ENCODE assay signal across 15 cellular contexts in the genomic region with DNA sequence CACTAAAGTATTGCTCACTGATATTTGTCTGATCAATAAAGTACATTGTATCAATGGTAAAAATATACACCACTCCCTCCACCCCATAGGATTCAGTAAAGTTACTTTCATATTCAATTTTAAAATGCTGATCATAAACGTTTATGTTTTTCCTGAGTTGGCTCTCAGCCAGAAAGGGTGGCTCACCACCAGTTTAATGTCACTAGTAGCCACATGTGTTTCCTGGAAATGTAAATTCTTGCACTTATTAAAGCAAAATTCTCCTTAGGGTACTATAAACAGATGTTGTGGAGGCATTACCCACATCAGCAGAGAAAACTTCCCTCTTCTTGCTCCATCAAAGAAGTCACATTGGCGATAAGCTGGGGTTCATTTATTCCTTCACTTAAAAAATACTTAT.
DNase-seq lines count a peak whose midpoint lies in the region; ATAC-seq and TF ChIP-seq lines count a peak whose summit lies in the region.
"Had no signal": no experiment of that assay in that cellular context is flagged by ENCODE, and none has a peak within 500 bp of the region (broad histone marks: within the 10 kb centered on the region; RNA-seq: fewer than 3 reads in every experiment).

No MANE protein-coding gene starts in this region.

- H3K4me2 ChIP-seq in MM.1S (ENCODE audit: low read depth, low read length), result no peak overlapping the region
- H3K4me2 ChIP-seq: A549 had no signal

- TF ChIP-seq CTCF in MM.1S (IDR thresholded peaks at IDR 0.05; ENCODE audit: low read length) (no peak), gastrocnemius medialis (IDR thresholded peaks at IDR 0.05 in 4 of 5, conservative IDR thresholded peaks at IDR 0.05 in 1 of 5) (no peak), endothelial cell (IDR thresholded peaks at IDR 0.05; ENCODE audit: unreplicated experiment) (no peak)

- H3K9me3 ChIP-seq in MM.1S (replicated peaks; ENCODE audit: insufficient read depth, low read length), result no peaks in the 10 kb centered on the region
- H3K9me3 ChIP-seq in gastrocnemius medialis, result no peaks in the 10 kb centered on the region
- H3K9me3 ChIP-seq: A549 had no signal

- TF ChIP-seq POLR2A in gastrocnemius medialis (IDR thresholded peaks at IDR 0.05), result no peak

- in situ Hi-C loops in gastrocnemius medialis (cut with MboI; ENCODE audit: low sequenced_read_pairs in 4 of 4), result no loop called here

- no peak overlapping the region for H2AFZ ChIP-seq in MM.1S (ENCODE audit: low read length)

- H3K27me3 ChIP-seq in MM.1S (replicated peaks; ENCODE audit: insufficient read depth, low read length), result no peaks in the 10 kb centered on the region
- H3K27me3 ChIP-seq in gastrocnemius medialis, result no peaks in the 10 kb centered on the region

- H3K9ac ChIP-seq in MM.1S (ENCODE audit: low read length), result no peak overlapping the region

- H3K4me3 ChIP-seq in MM.1S (ENCODE audit: low read length), result no peak overlapping the region
- H3K4me3 ChIP-seq in gastrocnemius medialis, result no peak overlapping the region
- H3K4me3 ChIP-seq: A549 had no signal

- DNase-seq in HT-29 (ENCODE audit: low spot score) (peak; percentile 7), MM.1S (peak; percentile 27), RPMI8226 (peak; percentile 68), dermis blood vessel endothelial cell (peak; percentile 3), gastrocnemius medialis (no peak), HPDE6-E6E7 (ENCODE audit: extremely low spot score) (no peak), endothelial cell (ENCODE audit: low spot score) (no peak)
- DNase-seq: CD8-positive, alpha-beta memory T cell; DMS79; EL; GOT3; H9; KG1 had no signal

- peaks cover 3% of the 10 kb centered on the region for H3K27me3 Mint-ChIP-seq in endothelial cell (ENCODE audit: unreplicated experiment)

- H3K4me1 Mint-ChIP-seq in endothelial cell (ENCODE audit: unreplicated experiment), result peaks cover 13% of the 10 kb centered on the region
- H3K4me1 Mint-ChIP-seq: CD8-positive, alpha-beta memory T cell had no signal

- H3F3A ChIP-seq in MM.1S (ENCODE audit: insufficient read depth, low read length), result no peaks in the 10 kb centered on the region

- H3K36me3 ChIP-seq in MM.1S (replicated peaks; ENCODE audit: insufficient read depth, low read length) (no peaks in the 10 kb centered on the region), gastrocnemius medialis (no peaks in the 10 kb centered on the region)

- H3K4me3 Mint-ChIP-seq in endothelial cell (ENCODE audit: unreplicated experiment), result no peak overlapping the region
- H3K4me3 Mint-ChIP-seq: CD14-positive monocyte; CD8-positive, alpha-beta memory T cell; H9 had no signal

- H3K79me2 ChIP-seq in MM.1S (ENCODE audit: low read length), result no peaks in the 10 kb centered on the region

- H3K27ac Mint-ChIP-seq in endothelial cell (ENCODE audit: unreplicated experiment), result no peak overlapping the region
- H3K27ac Mint-ChIP-seq: CD14-positive monocyte; CD8-positive, alpha-beta memory T cell; H9 had no signal

- no peaks in the 10 kb centered on the region for H3K9me3 Mint-ChIP-seq in endothelial cell (ENCODE audit: unreplicated experiment)
- H3K9me3 Mint-ChIP-seq: CD8-positive, alpha-beta memory T cell; H9 had no signal

- intact Hi-C loops in gastrocnemius medialis (cut with DNase I; ENCODE audit: low total_unique reads), result no loop called here

- no peaks in the 10 kb centered on the region for H3K9me2 ChIP-seq in MM.1S (replicated peaks; ENCODE audit: insufficient read depth, low read length)

- H3K4me1 ChIP-seq in MM.1S (ENCODE audit: low read length) (0 out of 2 replicates have a peak, but pooled peaks cover 6% of the 10 kb centered on the region), gastrocnemius medialis (no peaks in the 10 kb centered on the region)
- H3K4me1 ChIP-seq: A549 had no signal

- no peak for ATAC-seq in gastrocnemius medialis
- ATAC-seq: A549 had no signal

- peaks cover 5% of the 10 kb centered on the region for H3K36me3 Mint-ChIP-seq in endothelial cell (ENCODE audit: low read depth, unreplicated experiment)
- H3K36me3 Mint-ChIP-seq: CD14-positive monocyte; CD8-positive, alpha-beta memory T cell had no signal

- H3K27ac ChIP-seq in MM.1S (ENCODE audit: low read length), result no peak overlapping the region
- H3K27ac ChIP-seq in gastrocnemius medialis, result no peak overlapping the region
- H3K27ac ChIP-seq: A549 had no signal

- H4K20me1 ChIP-seq in MM.1S (ENCODE audit: insufficient read depth, low read length), result no peaks in the 10 kb centered on the region

Comparison
In these comparisons a context has a peak if more than half of its experiments do, and no peak if none do; other contexts are left out.
1. DNase-seq: peak in HT-29 (single experiment), MM.1S (single experiment), RPMI8226 (single experiment) and dermis blood vessel endothelial cell (single experiment); none in gastrocnemius medialis (0 of 2), HPDE6-E6E7 (single experiment) and endothelial cell (single experiment).